ENCODE assay signal across 20 cellular contexts in the genomic region with DNA sequence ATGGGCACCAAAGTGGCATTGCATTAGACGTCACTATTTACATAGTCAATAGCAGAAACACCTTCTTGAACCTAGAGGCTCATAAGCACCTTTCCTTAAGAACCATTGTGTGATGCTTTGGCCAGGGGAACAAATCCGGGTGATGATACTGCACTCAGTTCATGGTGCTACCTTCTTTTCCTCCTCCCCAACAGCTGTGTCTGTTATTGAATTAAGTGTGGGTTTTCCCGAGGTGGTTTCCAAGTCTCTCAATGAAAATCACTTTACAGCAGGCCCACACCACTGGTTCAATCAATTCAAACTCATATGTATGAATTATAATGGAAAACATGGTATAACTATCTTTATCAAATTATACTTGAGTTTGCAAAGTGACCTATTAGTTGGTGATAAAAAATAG. TPM values are rescaled to one million over a fixed set of nuclear protein-coding genes. Genes with fewer than 3 reads are reported as not detected.
"Had no signal": no experiment of that assay in that cellular context is flagged by ENCODE, and none has a peak within 500 bp of the region (broad histone marks: within the 10 kb centered on the region; RNA-seq: fewer than 3 reads in every experiment).

No MANE protein-coding gene starts in this region.

- H3K4me1 Mint-ChIP-seq: activated naive CD8-positive, alpha-beta T cell treated with anti-CD3 and anti-CD28 coated beads, Interleukin-2, amount 10 ng/mL, durations not matched to agents 7 days and 5 days had no signal

- DNase-seq: activated CD4-positive, alpha-beta T cell treated with anti-CD3 and anti-CD28 coated beads for 4 hours; activated CD8-positive, alpha-beta memory T cell treated with anti-CD3 and anti-CD28 coated beads, Interleukin-2, amount 50 U/mL, for 4 hours; activated CD8-positive, alpha-beta T cell treated with anti-CD3 and anti-CD28 coated beads for 36 hours; activated naive CD4-positive, alpha-beta T cell treated with anti-CD3 and anti-CD28 coated beads, Interleukin-2, amount 50 U/mL, for 16 hours; activated naive CD8-positive, alpha-beta T cell treated with anti-CD3 and anti-CD28 coated beads, Interleukin-2, amount 10 ng/mL, durations not matched to agents 7 days and 5 days; activated T-cell treated with anti-CD3 and anti-CD28 coated beads, Interleukin-2, amount 50 U/mL, for 72 hours; adrenal gland; anterior cingulate cortex; cerebellar nuclear complex; NCI-H1048; NCI-H1930; NCI-H345; NCI-H510A; NCI-H69; NK-92 treated with Interleukin-12 subunit alpha and Interleukin-12 subunit beta, amount 100 ng/mL, for 24 hours; PC-3; SHP77 had no signal

- H3K27ac Mint-ChIP-seq: activated CD8-positive, alpha-beta T cell treated with anti-CD3 and anti-CD28 coated beads for 36 hours; activated naive CD8-positive, alpha-beta T cell treated with anti-CD3 and anti-CD28 coated beads, Interleukin-2, amount 10 ng/mL, durations not matched to agents 7 days and 5 days; activated T-cell treated with anti-CD3 and anti-CD28 coated beads, Interleukin-2, amount 50 U/mL, for 72 hours; T-helper 1 cell treated with Interleukin-12 subunit alpha and Interleukin-12 subunit beta and Interleukin-4 antibody, amounts not matched to agents 30 μg/mL and 1 μg/mL, for 36 hours had no signal

- ATAC-seq: activated CD4-positive, CD25-positive, alpha-beta regulatory T cell treated with anti-CD3 and anti-CD28 coated beads, Interleukin-2, amount 50 U/mL, for 24 hours; activated CD8-positive, alpha-beta T cell treated with anti-CD3 and anti-CD28 coated beads for 36 hours; activated T-cell treated with anti-CD3 and anti-CD28 coated beads, Interleukin-2, amount 50 U/mL, for 72 hours; PC-3 had no signal

- H3K36me3 Mint-ChIP-seq: activated naive CD8-positive, alpha-beta T cell treated with anti-CD3 and anti-CD28 coated beads, Interleukin-2, amount 10 ng/mL, durations not matched to agents 7 days and 5 days had no signal

- H3K27ac ChIP-seq: adrenal gland, SJSA1 had no signal

- H3K36me3 ChIP-seq: adrenal gland, SJSA1 had no signal

- H3K4me1 ChIP-seq: SJSA1 had no signal

- H3K4me3 Mint-ChIP-seq: activated CD8-positive, alpha-beta T cell treated with anti-CD3 and anti-CD28 coated beads for 36 hours; activated naive CD8-positive, alpha-beta T cell treated with anti-CD3 and anti-CD28 coated beads, Interleukin-2, amount 10 ng/mL, durations not matched to agents 7 days and 5 days; activated T-cell treated with anti-CD3 and anti-CD28 coated beads, Interleukin-2, amount 50 U/mL, for 72 hours; T-helper 1 cell treated with Interleukin-12 subunit alpha and Interleukin-12 subunit beta and Interleukin-4 antibody, amounts not matched to agents 30 μg/mL and 1 μg/mL, for 36 hours had no signal

- H3K4me3 ChIP-seq: adrenal gland, SJSA1 had no signal

- H3K9me3 Mint-ChIP-seq: activated CD8-positive, alpha-beta T cell treated with anti-CD3 and anti-CD28 coated beads for 36 hours; activated naive CD8-positive, alpha-beta T cell treated with anti-CD3 and anti-CD28 coated beads, Interleukin-2, amount 10 ng/mL, durations not matched to agents 7 days and 5 days; T-helper 1 cell treated with Interleukin-12 subunit alpha and Interleukin-12 subunit beta and Interleukin-4 antibody, amounts not matched to agents 30 μg/mL and 1 μg/mL, for 36 hours had no signal

- H3K27me3 Mint-ChIP-seq: activated CD8-positive, alpha-beta T cell treated with anti-CD3 and anti-CD28 coated beads for 36 hours had no signal

- H3K9me3 ChIP-seq: adrenal gland, SJSA1 had no signal

- H3K27me3 ChIP-seq: SJSA1 had no signal

RNA-seq across cellular contexts. Expression of a gene that starts 9.3 kb away (rescaled TPM):
- total RNA-seq: activated CD8-positive, alpha-beta T cell treated with anti-CD3 and anti-CD28 coated beads for 36 hours; activated naive CD8-positive, alpha-beta T cell treated with anti-CD3 and anti-CD28 coated beads, Interleukin-2, amount 10 ng/mL, durations not matched to agents 7 days and 5 days; activated T-cell treated with anti-CD3 and anti-CD28 coated beads, Interleukin-2, amount 50 U/mL, for 72 hours had no signal
